ENCODE assay signal across 10 cellular contexts in the genomic region with DNA sequence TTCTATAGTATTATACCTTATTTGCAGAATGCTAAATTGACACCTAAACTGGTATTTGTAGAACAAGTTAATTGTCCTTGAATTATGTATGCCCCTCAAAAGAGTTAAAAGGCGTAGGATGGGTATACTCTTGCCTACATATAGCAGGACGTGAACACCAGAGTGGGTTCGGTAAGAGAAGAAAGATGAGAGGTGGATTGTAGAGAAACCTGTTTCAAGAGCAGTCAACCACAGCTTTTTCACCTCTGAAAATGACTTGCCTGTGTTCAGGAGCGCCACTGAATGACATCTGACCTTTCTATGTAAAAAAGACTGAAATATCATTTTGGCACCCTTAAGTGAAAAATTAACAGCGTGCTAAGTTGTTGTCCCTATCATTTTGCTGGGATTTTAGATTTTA. TPM values are rescaled to one million over a fixed set of nuclear protein-coding genes. Genes with fewer than 3 reads are reported as not detected.
DNase-seq lines count a peak whose midpoint lies in the region; ATAC-seq, FAIRE-seq and TF ChIP-seq lines count a peak whose summit lies in the region.
"Had no signal": no experiment of that assay in that cellular context is flagged by ENCODE, and none has a peak within 500 bp of the region (broad histone marks: within the 10 kb centered on the region; RNA-seq: fewer than 3 reads in every experiment).

No MANE protein-coding gene starts in this region.

- H3K9me3 ChIP-seq in K562 (replicated peaks; ENCODE audit: control insufficient read depth, insufficient read depth, low read depth, low read length): no peaks in the 10 kb centered on the region
- H3K9me3 ChIP-seq in gastroesophageal sphincter: no peaks in the 10 kb centered on the region
- H3K9me3 ChIP-seq: lower lobe of right lung had no signal

- no TSS peak for BruUV-seq in K562 (replicated peaks; lab: Mats Ljungman, UMichigan)

- intact Hi-C loops in K562 (cut with micrococcal nuclease): loop anchor here (5.0 kb wide), 2 partner anchors 43 to 178 kb away; partner anchors contain the start of genes CLHC1 and RPS27A

- no peak for TF ChIP-seq EP300 in K562 (IDR thresholded peaks at IDR 0.05; ENCODE audit: low read length)
- TF ChIP-seq EP300 in gastroesophageal sphincter (IDR thresholded peaks at IDR 0.05): no peak

- H3K4me2 ChIP-seq in K562 (ENCODE audit: insufficient read depth, low read length): no peak overlapping the region

- DNase-seq in K562 (ENCODE audit: extremely low read depth in 1 of 4, low spot score in 3 of 4) (no peak), omental fat pad (ENCODE audit: low spot score) (no peak), NCI-H1105 treated with DMSO at 0.1 percent for 48 hours (lab: John Stamatoyannopoulos, UW) (no peak)
- DNase-seq: lower lobe of right lung, NCI-H226 had no signal

- H3K27ac ChIP-seq in K562 (ENCODE audit: extremely low read depth, low read depth, low read length) (peak overlapping the region; percentile 3; the same call in 1 of the 3 replicates), gastroesophageal sphincter (no peak overlapping the region)
- H3K27ac ChIP-seq: lower lobe of right lung had no signal

- H4K20me1 ChIP-seq in K562 (replicated peaks; ENCODE audit: control insufficient read depth, insufficient read depth, low read length): no peaks in the 10 kb centered on the region

- peak; percentile 35 for ATAC-seq in GM18519 (IDR thresholded peaks at IDR 0.05; ENCODE audit: low FRiP score, unreplicated experiment)
- ATAC-seq in GM21447 (IDR thresholded peaks at IDR 0.05; ENCODE audit: unreplicated experiment): peak; percentile 13
- ATAC-seq in HG03378 (IDR thresholded peaks at IDR 0.05; ENCODE audit: unreplicated experiment): peak; percentile 29
- no peak for ATAC-seq in K562
- ATAC-seq in gastroesophageal sphincter: no peak
- ATAC-seq in omental fat pad (ENCODE audit: low FRiP score): no peak
- ATAC-seq: lower lobe of right lung had no signal

- H2AFZ ChIP-seq in K562 (ENCODE audit: low read depth, low read length): no peak overlapping the region

- H3K27me3 ChIP-seq in K562 (ENCODE audit: control insufficient read depth in 2 of 2, insufficient read depth in 2 of 2, low read length in 2 of 2): no peaks in the 10 kb centered on the region
- no peaks in the 10 kb centered on the region for H3K27me3 ChIP-seq in gastroesophageal sphincter

- H3K79me2 ChIP-seq in K562 (ENCODE audit: control insufficient read depth, insufficient read depth, low read length): peaks cover 36% of the 10 kb centered on the region

- WGBS in K562 (ENCODE audit: insufficient coverage, low coverage, missing lambda C conversion rate): 67% methylated on average over 5 of the region's 5 CpGs
- WGBS in gastroesophageal sphincter (ENCODE audit: low coverage in 1 of 2), 2 donors: 89 to 90% methylated on average over 4 to 5 of the region's 5 CpGs

- CTCF ChIA-PET in K562 (lab: Yijun Ruan, JAX; ENCODE audit: low intra/inter-chr PET ratio): no interaction called here

- FAIRE-seq in K562 (lab: Jason Lieb, UNC): no peak
- FAIRE-seq: astrocyte had no signal

- H3K36me3 ChIP-seq in K562 (ENCODE audit: control insufficient read depth, insufficient read depth, low read length) (no peaks in the 10 kb centered on the region; the same call in 2 of the 3 replicates), gastroesophageal sphincter (no peaks in the 10 kb centered on the region)
- H3K36me3 ChIP-seq: lower lobe of right lung had no signal

- no peak overlapping the region for H3K4me3 ChIP-seq in K562
- H3K4me3 ChIP-seq in gastroesophageal sphincter: no peak overlapping the region
- H3K4me3 ChIP-seq: lower lobe of right lung had no signal

- TF ChIP-seq RAD21 in K562 (CRISPR knock-in tag; conservative IDR thresholded peaks at IDR 0.05 in 1 of 2, IDR thresholded peaks at IDR 0.05 in 1 of 2): no peak

- POLR2A ChIA-PET in K562 (lab: Yijun Ruan, JAX): no interaction called here

- H3K4me1 ChIP-seq in K562 (replicated peaks in 1 of 2; ENCODE audit: control insufficient read depth in 2 of 2, insufficient read depth in 2 of 2, low read length in 2 of 2) (peaks cover 11 to 12% of the 10 kb centered on the region in 2 experiments; a peak in 4 of 5 replicates), gastroesophageal sphincter (peaks cover 0 to 19% (median 6%) of the 10 kb centered on the region in 3 donors)

- H3K9ac ChIP-seq in K562 (ENCODE audit: insufficient read depth in 1 of 2, low read depth in 2 of 2, low read length in 2 of 2): no peak overlapping the region

- TF ChIP-seq POLR2A in K562 (conservative IDR thresholded peaks at IDR 0.05) (no peak), gastroesophageal sphincter (IDR thresholded peaks at IDR 0.05) (no peak)

- in situ Hi-C loops in K562 (cut with MboI): no loop called here

- no peaks in the 10 kb centered on the region for H3K9me1 ChIP-seq in K562 (ENCODE audit: control insufficient read depth, insufficient read depth, low read length)

- TF ChIP-seq CTCF in K562 (IDR thresholded peaks at IDR 0.05 in 2 of 3, conservative IDR thresholded peaks at IDR 0.05 in 1 of 3; ENCODE audit: insufficient read depth in 2 of 3, low read depth in 1 of 3, low read length in 3 of 3) (no peak), gastroesophageal sphincter (IDR thresholded peaks at IDR 0.05) (no peak), omental fat pad (IDR thresholded peaks at IDR 0.05) (no peak)

TF ChIP-seq in K562, 482 proteins besides CTCF, POLR2A, EP300 and RAD21:
- TF ChIP-seq ZNF644 (tag; IDR thresholded peaks at IDR 0.05; ENCODE audit: low read depth) (0 out of 2 replicates have a peak, but pooled peaks have one; percentile 48), ZNF785 (CRISPR knock-in tag; IDR thresholded peaks at IDR 0.05) (no peak)

RNA-seq across cellular contexts. Expression of gene RTN4, which starts 4.2 kb away (rescaled TPM):
- 172 and 408 TPM in 2 replicates for total RNA-seq in K562 (2011; cell fraction: chromatin; rRNA removed; ENCODE audit: low replicate concordance)
- total RNA-seq in K562 (2011; cell fraction: nucleolus; rRNA removed): 188 and 224 TPM in 2 replicates
- total RNA-seq in K562 (2011; cell fraction: nucleoplasm; rRNA removed): 397 and 411 TPM in 2 replicates
- 96.7 and 123 TPM in 2 replicates for total RNA-seq in K562 (2014; rRNA removed)
- 116 and 139 TPM in 2 replicates for total RNA-seq in K562 (2014; rRNA removed; fragmentation: Illumina TruSeq; extraction: Trizol)
- 67.3 and 73.0 TPM in 2 replicates for total RNA-seq in K562 (2015; rRNA removed; fragmentation: Illumina TruSeq; extraction: Trizol)
- 228 and 238 TPM in 2 replicates for total RNA-seq in K562 (2021)
- 144 and 147 TPM in 2 replicates for polyA plus RNA-seq in K562 (2011; rRNA removed)
- 58.0 and 129 TPM in 2 replicates for polyA plus RNA-seq in K562 (2011; cell fraction: cytosol; rRNA removed)
- 49.3 and 111 TPM in 2 replicates for polyA plus RNA-seq in K562 (2011; cell fraction: nucleus; rRNA removed)
- polyA plus RNA-seq in K562 (2012): 173 and 413 TPM in 2 replicates
- polyA plus RNA-seq in K562 (2014; fragmentation: Illumina TruSeq; extraction: Trizol): 217 and 248 TPM in 2 replicates
- polyA plus RNA-seq in K562 (2014; fragmentation: Nextera tagmentation; extraction: Ambion mirVana): 10 to 100 TPM; 75.8 to 90.3 TPM
- polyA plus RNA-seq in K562 (2014; rRNA removed): 141 and 151 TPM in 2 replicates
- polyA minus RNA-seq in K562 (2011; rRNA and poly(A)+ RNA removed): 151 and 172 TPM in 2 replicates
- 70.4 and 76.7 TPM in 2 replicates for polyA minus RNA-seq in K562 (2011; cell fraction: cytosol; rRNA and poly(A)+ RNA removed)
- polyA minus RNA-seq in K562 (2011; cell fraction: nucleus; rRNA and poly(A)+ RNA removed): 45.9 and 84.7 TPM in 2 replicates
- total RNA-seq in gastroesophageal sphincter: 100 to 1,000 TPM; 216 to 304 (median 228) TPM
- total RNA-seq in omental fat pad: 100 to 1,000 TPM; 308 to 566 (median 400) TPM

Comparison
In these comparisons a context has a peak if more than half of its experiments do, and no peak if none do; other contexts are left out.
1. ATAC-seq: peak in GM18519 (single experiment), GM21447 (single experiment) and HG03378 (single experiment); none in K562 (single experiment), gastroesophageal sphincter (single experiment) and omental fat pad (single experiment).